ENCODE assay signal across 8 cellular contexts in genomic region chr14:24114536-24115450, GRCh38. TPM values are rescaled to one million over a fixed set of nuclear protein-coding genes. Genes with fewer than 3 reads are reported as not detected.
DNase-seq lines count a peak whose midpoint lies in the region; ATAC-seq and TF ChIP-seq lines count a peak whose summit lies in the region.

TSS of gene DCAF11 (plus strand) at chr14:24114777. CDS start at chr14:24115595, 818 bp downstream.
TSS of gene NRL (minus strand) at chr14:24114949. CDS start at chr14:24082848, 32,101 bp downstream.

- H3K36me3 ChIP-seq in naive thymus-derived CD4-positive, alpha-beta T cell (ENCODE audit: control insufficient read depth in 2 of 3, insufficient read depth in 3 of 3, low read length in 3 of 3), result peaks cover 0 to 39% (median 31%) of the 10 kb centered on the region in 3 experiments

- TF ChIP-seq CTCF in LNCaP clone FGC (IDR thresholded peaks at IDR 0.05; ENCODE audit: control insufficient read depth, extremely low read depth, insufficient read depth) (no peak), fibroblast of mammary gland (conservative IDR thresholded peaks at IDR 0.05; ENCODE audit: control insufficient read depth, insufficient read depth, low read depth, low read length) (no peak)

- H3K4me3 Mint-ChIP-seq in activated T-helper 2 cell treated with anti-CD3 and anti-CD28 coated beads, Interferon-gamma antibody, Interleukin-2, Interleukin-4, amounts not matched to agents 10 μg/mL and 5 μg/mL and 100 μg/mL, durations not matched to agents 14 hours and 24 hours and 36 hours (ENCODE audit: low read depth), result peak within 1 kb of the TSS; percentile 98
- peak within 1 kb of the TSS; percentile 93 to 100 (median 96) for H3K4me3 Mint-ChIP-seq in naive thymus-derived CD4-positive, alpha-beta T cell
- peak within 1 kb of the TSS; percentile 98 for H3K4me3 Mint-ChIP-seq in stimulated activated memory B cell treated with anti-CD40 and anti-IgM and Interleukin-4, amounts not matched to agents 10 μg/mL and 1 μg/mL and 100 μg/mL, for 72 hours

- peak within 1 kb of the TSS; percentile 93 for H3K27ac ChIP-seq in naive thymus-derived CD4-positive, alpha-beta T cell (ENCODE audit: low read depth, low read length)

- H3K9me3 Mint-ChIP-seq in activated T-helper 2 cell treated with anti-CD3 and anti-CD28 coated beads, Interferon-gamma antibody, Interleukin-2, Interleukin-4, amounts not matched to agents 10 μg/mL and 5 μg/mL and 100 μg/mL, durations not matched to agents 14 hours and 24 hours and 36 hours, result no peaks in the 10 kb centered on the region
- H3K9me3 Mint-ChIP-seq in naive thymus-derived CD4-positive, alpha-beta T cell, result peaks cover 0 to 6% (median 0%) of the 10 kb centered on the region in 11 donors
- H3K9me3 Mint-ChIP-seq in stimulated activated memory B cell treated with anti-CD40 and anti-IgM and Interleukin-4, amounts not matched to agents 10 μg/mL and 1 μg/mL and 100 μg/mL, for 72 hours, result no peaks in the 10 kb centered on the region

- H3K4me3 ChIP-seq in LNCaP clone FGC (ENCODE audit: low read depth, low read length) (peak within 1 kb of the TSS; percentile 82), fibroblast of mammary gland (ENCODE audit: control insufficient read depth, low read depth, low read length) (peak within 1 kb of the TSS; percentile 89)
- peak within 1 kb of the TSS; percentile 99 for H3K4me3 ChIP-seq in naive thymus-derived CD4-positive, alpha-beta T cell (ENCODE audit: low read length)

- H3K27ac Mint-ChIP-seq in activated T-helper 2 cell treated with anti-CD3 and anti-CD28 coated beads, Interferon-gamma antibody, Interleukin-2, Interleukin-4, amounts not matched to agents 10 μg/mL and 5 μg/mL and 100 μg/mL, durations not matched to agents 14 hours and 24 hours and 36 hours, result peak within 1 kb of the TSS; percentile 99
- peak within 1 kb of the TSS; percentile 96 to 100 (median 99) for H3K27ac Mint-ChIP-seq in naive thymus-derived CD4-positive, alpha-beta T cell
- peak within 1 kb of the TSS; percentile 99 for H3K27ac Mint-ChIP-seq in stimulated activated memory B cell treated with anti-CD40 and anti-IgM and Interleukin-4, amounts not matched to agents 10 μg/mL and 1 μg/mL and 100 μg/mL, for 72 hours

- intact Hi-C loops in activated T-helper 2 cell treated with anti-CD3 and anti-CD28 coated beads, Interferon-gamma antibody, Interleukin-2, Interleukin-4, amounts not matched to agents 10 μg/mL and 5 μg/mL and 100 μg/mL, durations not matched to agents 14 hours and 24 hours and 36 hours (cut with micrococcal nuclease), result loop anchor here (1.0 to 10.0 kb wide), 11 partner anchors 19 to 790 kb away; partner anchors contain the start of genes CARMIL3, CHMP4A, EMC9 and GMPR2
- intact Hi-C loops in naive thymus-derived CD4-positive, alpha-beta T cell (cut with micrococcal nuclease), result loop anchor here (1.0 to 10.0 kb wide), 26 partner anchors 18 to 1020 kb away; partner anchors contain the start of genes ACIN1 (in 2 of the 2), C14orf119 (in 2 of the 2), CHMP4A (in 2 of the 2) and EMC9 (in 2 of the 2)

- no peaks in the 10 kb centered on the region for H3K27me3 ChIP-seq in naive thymus-derived CD4-positive, alpha-beta T cell (ENCODE audit: control insufficient read depth in 2 of 2, insufficient read depth in 2 of 2, low read length in 2 of 2)

- peaks cover 18 to 20% of the 10 kb centered on the region in 2 donors for H3K4me1 ChIP-seq in naive thymus-derived CD4-positive, alpha-beta T cell (ENCODE audit: control insufficient read depth in 2 of 2, insufficient read depth in 2 of 2, low read length in 2 of 2)

- peaks cover 43% of the 10 kb centered on the region for H3K36me3 Mint-ChIP-seq in activated T-helper 2 cell treated with anti-CD3 and anti-CD28 coated beads, Interferon-gamma antibody, Interleukin-2, Interleukin-4, amounts not matched to agents 10 μg/mL and 5 μg/mL and 100 μg/mL, durations not matched to agents 14 hours and 24 hours and 36 hours (ENCODE audit: low read depth)
- H3K36me3 Mint-ChIP-seq in naive thymus-derived CD4-positive, alpha-beta T cell, result peaks cover 9 to 37% (median 27%) of the 10 kb centered on the region in 5 donors
- peaks cover 41% of the 10 kb centered on the region for H3K36me3 Mint-ChIP-seq in stimulated activated memory B cell treated with anti-CD40 and anti-IgM and Interleukin-4, amounts not matched to agents 10 μg/mL and 1 μg/mL and 100 μg/mL, for 72 hours

- H3K9me3 ChIP-seq in naive thymus-derived CD4-positive, alpha-beta T cell (ENCODE audit: control insufficient read depth in 2 of 3, low read length in 3 of 3), result no peaks in the 10 kb centered on the region

- H3K4me1 Mint-ChIP-seq in activated T-helper 2 cell treated with anti-CD3 and anti-CD28 coated beads, Interferon-gamma antibody, Interleukin-2, Interleukin-4, amounts not matched to agents 10 μg/mL and 5 μg/mL and 100 μg/mL, durations not matched to agents 14 hours and 24 hours and 36 hours (ENCODE audit: low read depth), result peaks cover 30% of the 10 kb centered on the region
- peaks cover 18 to 44% (median 37%) of the 10 kb centered on the region in 7 donors for H3K4me1 Mint-ChIP-seq in naive thymus-derived CD4-positive, alpha-beta T cell
- H3K4me1 Mint-ChIP-seq in stimulated activated memory B cell treated with anti-CD40 and anti-IgM and Interleukin-4, amounts not matched to agents 10 μg/mL and 1 μg/mL and 100 μg/mL, for 72 hours, result peaks cover 35% of the 10 kb centered on the region

- ATAC-seq in naive thymus-derived CD4-positive, alpha-beta T cell, result peak; percentile 90
- peak; percentile 96 for ATAC-seq in stimulated activated memory B cell treated with anti-CD40 and anti-IgM and Interleukin-4, amounts not matched to agents 10 μg/mL and 1 μg/mL and 100 μg/mL, for 72 hours

- CTCF ChIA-PET in naive thymus-derived CD4-positive, alpha-beta T cell (lab: Charles Lee), result interaction anchor here (0.5 to 3.8 kb wide), 14 partner anchors 10 to 128 kb away, joined by 3 to 19 read pairs (median 4); partner anchors contain the start of genes EMC9, IRF9, PSME2 and RNF31

- DNase-seq in EH (ENCODE audit: low read depth), result peak; percentile 100
- DNase-seq in H4 (ENCODE audit: low spot score), result peak; percentile 100
- DNase-seq in LNCaP clone FGC (ENCODE audit: low read depth), result peak; percentile 100
- peak; percentile 96 for DNase-seq in RPMI8226
- DNase-seq in activated T-helper 2 cell treated with anti-CD3 and anti-CD28 coated beads, Interferon-gamma antibody, Interleukin-2, Interleukin-4, amounts not matched to agents 10 μg/mL and 5 μg/mL and 100 μg/mL, durations not matched to agents 14 hours and 24 hours and 36 hours (ENCODE audit: low spot score), result peak; percentile 99
- peak; percentile 100 for DNase-seq in fibroblast of mammary gland (ENCODE audit: low read depth)
- peak; percentile 97 to 100 (median 100) for DNase-seq in naive thymus-derived CD4-positive, alpha-beta T cell

- H3K27me3 Mint-ChIP-seq in activated T-helper 2 cell treated with anti-CD3 and anti-CD28 coated beads, Interferon-gamma antibody, Interleukin-2, Interleukin-4, amounts not matched to agents 10 μg/mL and 5 μg/mL and 100 μg/mL, durations not matched to agents 14 hours and 24 hours and 36 hours (ENCODE audit: low read depth), result no peaks in the 10 kb centered on the region
- H3K27me3 Mint-ChIP-seq in naive thymus-derived CD4-positive, alpha-beta T cell, result peaks cover 0 to 3% (median 0%) of the 10 kb centered on the region in 5 donors
- H3K27me3 Mint-ChIP-seq in stimulated activated memory B cell treated with anti-CD40 and anti-IgM and Interleukin-4, amounts not matched to agents 10 μg/mL and 1 μg/mL and 100 μg/mL, for 72 hours, result no peaks in the 10 kb centered on the region

- POLR2A ChIA-PET in naive thymus-derived CD4-positive, alpha-beta T cell (lab: Charles Lee), result interaction anchor here (0.6 to 15.5 kb wide), 44 partner anchors 9 to 813 kb away, joined by 3 to 298 read pairs (median 4); partner anchors contain the start of genes CARMIL3, CBLN3, CHMP4A and EMC9

RNA-seq across cellular contexts. Expression of gene DCAF11, which starts in this region (rescaled TPM):
- total RNA-seq in H4 (2014; rRNA removed; shearing (Covaris generic)), result 53.4 and 78.4 TPM in 2 replicates
- total RNA-seq in activated T-helper 2 cell treated with anti-CD3 and anti-CD28 coated beads, Interferon-gamma antibody, Interleukin-2, Interleukin-4, amounts not matched to agents 10 μg/mL and 5 μg/mL and 100 μg/mL, durations not matched to agents 14 hours and 24 hours and 36 hours, result 67.2 and 77.3 TPM in 2 replicates
- total RNA-seq in naive thymus-derived CD4-positive, alpha-beta T cell, result 10 to 100 TPM; 71.9 to 90.1 (median 83.3) TPM
- 10 to 100 TPM; 69.1 to 97.0 TPM for polyA plus RNA-seq in naive thymus-derived CD4-positive, alpha-beta T cell

RNA-seq across cellular contexts. Expression of gene NRL, which starts in this region (rescaled TPM):
- total RNA-seq in H4 (2014; rRNA removed; shearing (Covaris generic)), result 1.0 and 1.6 TPM in 2 replicates
- total RNA-seq in activated T-helper 2 cell treated with anti-CD3 and anti-CD28 coated beads, Interferon-gamma antibody, Interleukin-2, Interleukin-4, amounts not matched to agents 10 μg/mL and 5 μg/mL and 100 μg/mL, durations not matched to agents 14 hours and 24 hours and 36 hours, result 1.6 and 1.8 TPM in 2 replicates
- 1 to 10 TPM; 2.1 to 4.5 (median 3.8) TPM for total RNA-seq in naive thymus-derived CD4-positive, alpha-beta T cell
- polyA plus RNA-seq in naive thymus-derived CD4-positive, alpha-beta T cell, result 1 to 10 TPM; 2.2 to 2.6 TPM

Comparison
In these comparisons a context has a peak if more than half of its experiments do, and no peak if none do; other contexts are left out.
1. Peak in every context shown above with its lines: DNase-seq, ATAC-seq, H3K4me3 ChIP-seq and H3K27ac ChIP-seq.